ENCODE assay signal across 8 cellular contexts in the genomic region with DNA sequence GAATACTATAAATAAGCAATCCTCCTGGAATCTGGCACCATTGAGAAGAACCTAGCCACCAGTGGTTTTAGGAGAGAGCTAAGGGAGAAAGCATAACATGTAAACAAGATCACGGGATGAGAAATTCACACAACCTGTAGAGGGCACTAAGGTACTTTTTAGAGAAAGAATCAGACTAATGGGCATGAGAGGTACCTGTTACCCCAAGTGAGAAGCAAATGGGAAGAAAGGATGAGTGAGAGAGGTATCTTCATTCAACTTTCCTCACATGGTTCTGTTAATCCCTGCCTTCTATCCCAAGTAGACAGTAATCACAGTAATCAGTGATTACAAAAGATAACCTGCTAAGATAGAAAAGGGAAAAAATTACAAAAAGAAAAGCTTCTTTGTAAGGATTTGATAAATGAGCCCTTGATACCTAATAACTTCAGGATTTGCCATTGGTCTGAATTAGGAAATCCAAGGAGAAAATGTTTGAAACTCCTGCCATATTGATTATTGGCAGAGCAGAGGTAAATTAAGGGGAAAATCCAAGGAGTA.
DNase-seq lines count a peak whose midpoint lies in the region; ATAC-seq and TF ChIP-seq lines count a peak whose summit lies in the region.

No MANE protein-coding gene starts in this region.

- H3K4me3 ChIP-seq in psoas muscle (no peak overlapping the region), coronary artery (no peak overlapping the region)

- WGBS in psoas muscle, 3 donors = 31 to 67% (median 46%) methylated on average over 1 of the region's 1 CpG

- ATAC-seq in GM21360 (IDR thresholded peaks at IDR 0.05; ENCODE audit: unreplicated experiment) (peak; percentile 45), HG03457 (IDR thresholded peaks at IDR 0.05; ENCODE audit: unreplicated experiment) (peak; percentile 44), psoas muscle (no peak)

- no peaks in the 10 kb centered on the region for H3K9me3 ChIP-seq in psoas muscle

- DNase-seq in DMS114 treated with DMSO at 0.1 percent for 48 hours (lab: John Stamatoyannopoulos, UW; ENCODE audit: unreplicated experiment) (peak; percentile 37), NCI-H82 treated with DMSO at 0.1 percent for 48 hours (lab: John Stamatoyannopoulos, UW; ENCODE audit: unreplicated experiment) (peak; percentile 62), fibroblast of gingiva (ENCODE audit: low read depth) (peak; percentile 44), psoas muscle (no peak), epidermal melanocyte (ENCODE audit: insufficient read length, low spot score) (no peak), coronary artery (ENCODE audit: low spot score) (no peak)

- H3K4me1 ChIP-seq in psoas muscle = no peaks in the 10 kb centered on the region

- H3K27ac ChIP-seq in psoas muscle (no peak overlapping the region), coronary artery (no peak overlapping the region)

- H3K36me3 ChIP-seq in psoas muscle (ENCODE audit: insufficient read depth in 1 of 2, low read depth in 1 of 2) = no peaks in the 10 kb centered on the region

- TF ChIP-seq CTCF in psoas muscle (IDR thresholded peaks at IDR 0.05) = peak; percentile 35
- TF ChIP-seq CTCF in coronary artery (IDR thresholded peaks at IDR 0.05) = no peak

- peaks cover 0 to 3% (median 0%) of the 10 kb centered on the region in 3 donors for H3K27me3 ChIP-seq in psoas muscle (ENCODE audit: insufficient read depth in 3 of 3, low read length in 2 of 3)

- intact Hi-C loops in psoas muscle (cut with DNase I) = no loop called here

Comparison
In these comparisons a context has a peak if more than half of its experiments do, and no peak if none do; other contexts are left out.
1. DNase-seq: peak in DMS114 treated with DMSO at 0.1 percent for 48 hours (single experiment), NCI-H82 treated with DMSO at 0.1 percent for 48 hours (single experiment) and fibroblast of gingiva (single experiment); none in psoas muscle (0 of 2), epidermal melanocyte (single experiment) and coronary artery (single experiment).
2. ATAC-seq: peak in GM21360 (single experiment) and HG03457 (single experiment); none in psoas muscle (0 of 4).